10 cellular contexts compared by ENCODE assay signal in the genomic region with DNA sequence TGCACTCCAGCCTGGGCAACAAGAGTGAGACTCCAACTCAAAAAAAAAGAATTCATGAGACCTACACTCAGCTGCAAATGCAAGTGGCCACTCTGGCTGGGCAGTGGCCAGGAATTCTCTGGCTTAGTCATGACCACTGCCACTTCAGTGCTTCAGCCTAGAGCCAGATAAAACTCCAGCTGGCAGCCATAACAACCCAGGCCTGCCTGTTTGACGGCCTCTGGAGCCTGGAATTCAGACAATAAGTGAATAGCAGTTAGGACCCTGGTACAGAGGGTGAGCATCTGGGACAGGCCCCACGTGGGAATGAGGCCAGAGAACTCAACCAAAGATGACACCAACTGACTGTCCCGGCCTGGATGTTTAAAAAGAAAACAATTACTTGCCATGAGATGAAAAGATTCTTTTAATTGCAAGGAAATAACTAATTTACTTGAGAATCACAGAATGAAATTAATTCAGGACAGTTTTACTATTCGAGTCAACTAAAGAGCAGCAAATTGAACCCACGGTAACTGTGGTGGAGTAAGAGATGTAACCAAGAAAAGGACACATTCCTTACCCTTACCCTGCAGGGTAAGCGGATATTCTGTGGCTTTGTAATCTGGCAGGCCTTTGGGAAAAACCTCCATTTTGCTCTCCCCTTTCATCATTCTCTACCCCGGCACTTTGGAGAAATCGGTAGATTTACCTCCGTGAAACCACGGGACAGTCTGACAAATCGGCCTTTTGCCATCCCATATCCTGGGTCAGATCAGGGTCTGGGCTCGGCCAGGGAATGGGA. TPM values are rescaled to one million over a fixed set of nuclear protein-coding genes. Genes with fewer than 3 reads are reported as not detected.
DNase-seq lines count a peak whose midpoint lies in the region; ATAC-seq, FAIRE-seq and TF ChIP-seq lines count a peak whose summit lies in the region.
"Had no signal": no experiment of that assay in that cellular context is flagged by ENCODE, and none has a peak within 500 bp of the region (broad histone marks: within the 10 kb centered on the region; RNA-seq: fewer than 3 reads in every experiment).

No MANE protein-coding gene starts in this region.

- H3K9me3 ChIP-seq in esophagus (ENCODE audit: control insufficient read depth in 2 of 2, insufficient read depth in 1 of 2, low read depth in 1 of 2, low read length in 1 of 2) (no peaks in the 10 kb centered on the region), upper lobe of left lung (no peaks in the 10 kb centered on the region)
- H3K9me3 ChIP-seq in CD8-positive, alpha-beta memory T cell (ENCODE audit: low read length): no peaks in the 10 kb centered on the region

- ATAC-seq in upper lobe of left lung (ENCODE audit: low FRiP score in 2 of 2): peak; percentile 47 to 60
- ATAC-seq in HG02763 (IDR thresholded peaks at IDR 0.05; ENCODE audit: unreplicated experiment): no peak

- H3K4me3 Mint-ChIP-seq in CD8-positive, alpha-beta memory T cell: no peak overlapping the region

- no peak overlapping the region for H3K27ac Mint-ChIP-seq in CD8-positive, alpha-beta memory T cell

- TF ChIP-seq CTCF in upper lobe of left lung (IDR thresholded peaks at IDR 0.05): no peak

- CTCF ChIA-PET in CD8-positive, alpha-beta memory T cell (lab: Charles Lee): no interaction called here

- TF ChIP-seq EP300 in upper lobe of left lung (IDR thresholded peaks at IDR 0.05): no peak

- H3K4me1 ChIP-seq in esophagus (ENCODE audit: control insufficient read depth in 2 of 2, insufficient read depth in 2 of 2, low read length in 1 of 2): peaks cover 0 to 3% of the 10 kb centered on the region in 2 donors
- H3K4me1 ChIP-seq in upper lobe of left lung: peaks cover 0 to 10% (median 6%) of the 10 kb centered on the region in 4 donors
- H3K4me1 ChIP-seq in CD8-positive, alpha-beta memory T cell (ENCODE audit: insufficient read depth, low read length): no peaks in the 10 kb centered on the region

- TF ChIP-seq POLR2A in upper lobe of left lung (IDR thresholded peaks at IDR 0.05) (no peak), GM12892 (IDR thresholded peaks at IDR 0.05; ENCODE audit: low read depth, low read length) (no peak)

- H3K36me3 ChIP-seq in esophagus (ENCODE audit: control insufficient read depth in 2 of 2, insufficient read depth in 2 of 2, low read length in 1 of 2): peaks cover 18 to 38% of the 10 kb centered on the region in 2 donors
- peaks cover 13 to 97% (median 72%) of the 10 kb centered on the region in 4 donors for H3K36me3 ChIP-seq in upper lobe of left lung
- H3K36me3 ChIP-seq in CD8-positive, alpha-beta memory T cell (ENCODE audit: insufficient read depth, low read length): peaks cover 39% of the 10 kb centered on the region

- POLR2A ChIA-PET in CD8-positive, alpha-beta memory T cell (lab: Charles Lee): no interaction called here

- H3K27ac ChIP-seq in esophagus (ENCODE audit: low read depth in 2 of 2, low read length in 1 of 2): peak overlapping the region; percentile 45 to 52
- H3K27ac ChIP-seq in upper lobe of left lung: peak overlapping the region in 3 of 4 donors; percentile 35 to 52 (median 45)
- H3K27ac ChIP-seq in CD8-positive, alpha-beta memory T cell (ENCODE audit: low read depth, low read length): no peak overlapping the region

- no peaks in the 10 kb centered on the region for H3K9me3 Mint-ChIP-seq in CD8-positive, alpha-beta memory T cell

- H3K4me1 Mint-ChIP-seq in CD8-positive, alpha-beta memory T cell: no peaks in the 10 kb centered on the region

- H3K36me3 Mint-ChIP-seq in CD8-positive, alpha-beta memory T cell: peaks cover 4 to 89% (median 22%) of the 10 kb centered on the region in 3 donors

- no peaks in the 10 kb centered on the region for H3K27me3 Mint-ChIP-seq in CD8-positive, alpha-beta memory T cell

- H3K27me3 ChIP-seq in esophagus (ENCODE audit: control insufficient read depth in 1 of 2, insufficient read depth in 2 of 2, low read length in 2 of 2) (no peaks in the 10 kb centered on the region), upper lobe of left lung (no peaks in the 10 kb centered on the region)
- no peaks in the 10 kb centered on the region for H3K27me3 ChIP-seq in CD8-positive, alpha-beta memory T cell (ENCODE audit: insufficient read depth, low read length, poor library complexity, severe bottlenecking)

- DNase-seq in NCI-H2196 treated with DMSO at 0.1 percent for 48 hours (lab: John Stamatoyannopoulos, UW; ENCODE audit: unreplicated experiment) (peak; percentile 9), medulla oblongata (ENCODE audit: extremely low spot score) (peak; percentile 79), upper lobe of left lung (peak in 1 of 2 donors; percentile 76), GM12892 (ENCODE audit: insufficient read length) (no peak)
- DNase-seq in CD8-positive, alpha-beta memory T cell: no peak
- DNase-seq: activated naive CD4-positive, alpha-beta T cell; kidney; NCI-H1436 had no signal

- no peak for FAIRE-seq in GM12892 (lab: Jason Lieb, UNC)
- FAIRE-seq: kidney had no signal

- WGBS in esophagus, 2 donors: 86% methylated on average over 12 of the region's 12 CpGs
- WGBS in upper lobe of left lung, 2 donors: 78 to 80% methylated on average over 12 of the region's 12 CpGs

- H3K4me3 ChIP-seq in esophagus (ENCODE audit: low read depth in 1 of 2, low read length in 2 of 2) (no peak overlapping the region), upper lobe of left lung (no peak overlapping the region)
- no peak overlapping the region for H3K4me3 ChIP-seq in CD8-positive, alpha-beta memory T cell (ENCODE audit: low read length)

RNA-seq across cellular contexts. Expression of gene RCC1L, which starts 18.7 kb away (rescaled TPM):
- 10 to 100 TPM; 15.5 to 27.3 TPM for polyA plus RNA-seq in esophagus
- total RNA-seq in upper lobe of left lung: 10 to 100 TPM; 26.2 to 46.1 (median 37.9) TPM
- total RNA-seq in CD8-positive, alpha-beta memory T cell: 10 to 100 TPM; 80.1 to 80.2 TPM
- polyA plus RNA-seq in CD8-positive, alpha-beta memory T cell: 37.2 TPM
- polyA plus RNA-seq in GM12892 (2012; ENCODE audit: missing spikeins): 39.1 TPM

RNA-seq across cellular contexts. Expression of gene GTF2IRD2B, which starts 37.5 kb away (rescaled TPM):
- polyA plus RNA-seq in esophagus: 10 to 100 TPM in 1 of 2 donors, 1 to 10 TPM in 1; 9.3 to 11.5 TPM
- 100 to 1,000 TPM in 1 of 6 donors, 10 to 100 TPM in 5; 42.3 to 147 (median 51.6) TPM for total RNA-seq in upper lobe of left lung
- 10 to 100 TPM; 18.0 to 18.7 TPM for total RNA-seq in CD8-positive, alpha-beta memory T cell
- 42.6 TPM for polyA plus RNA-seq in CD8-positive, alpha-beta memory T cell
- 12.6 TPM for polyA plus RNA-seq in GM12892 (2012; ENCODE audit: missing spikeins)

Comparison
In these comparisons a context has a peak if more than half of its experiments do, and no peak if none do; other contexts are left out.
1. DNase-seq: peak in NCI-H2196 treated with DMSO at 0.1 percent for 48 hours (single experiment) and medulla oblongata (single experiment); none in CD8-positive, alpha-beta memory T cell (0 of 5) and GM12892 (single experiment).